In genomic region chr2:35846-36245, GRCh38 we compare ENCODE assay signal across 13 cellular contexts. TPM values are rescaled to one million over a fixed set of nuclear protein-coding genes. Genes with fewer than 3 reads are reported as not detected.
DNase-seq lines count a peak whose midpoint lies in the region; ATAC-seq and TF ChIP-seq lines count a peak whose summit lies in the region.
"Had no signal": no experiment of that assay in that cellular context is flagged by ENCODE, and none has a peak within 500 bp of the region (broad histone marks: within the 10 kb centered on the region; RNA-seq: fewer than 3 reads in every experiment).

No MANE protein-coding gene starts in this region.

- TF ChIP-seq CTCF in C4-2B (conservative IDR thresholded peaks at IDR 0.05): no peak
- no peak for TF ChIP-seq CTCF in VCaP (conservative IDR thresholded peaks at IDR 0.05)
- no peak for TF ChIP-seq CTCF in lower lobe of right lung (IDR thresholded peaks at IDR 0.05)
- no peak for TF ChIP-seq CTCF in coronary artery (IDR thresholded peaks at IDR 0.05)

- DNase-seq in LoVo (ENCODE audit: low spot score): peak; percentile 74
- peak; percentile 74 for DNase-seq in lower lobe of right lung
- DNase-seq in SJCRH30: no peak
- no peak for DNase-seq in coronary artery (ENCODE audit: low spot score)
- no peak for DNase-seq in head of caudate nucleus
- DNase-seq: ACHN; activated CD4-positive, alpha-beta T cell treated with anti-CD3 and anti-CD28 coated beads, Interleukin-2, amount 50 U/mL, for 1 hour; activated T-cell treated with anti-CD3 and anti-CD28 coated beads, Interleukin-2, amount 50 U/mL, for 48 hours; amygdala; NCI-H446 treated with DMSO at 0.1 percent for 48 hours had no signal

- peak overlapping the region; percentile 67 for H3K27ac ChIP-seq in C4-2B
- H3K27ac ChIP-seq in VCaP: peak overlapping the region; percentile 76
- H3K27ac ChIP-seq in lower lobe of right lung: no peak overlapping the region
- H3K27ac ChIP-seq in SJCRH30: no peak overlapping the region
- no peak overlapping the region for H3K27ac ChIP-seq in coronary artery

- peak; percentile 85 to 94 for ATAC-seq in lower lobe of right lung
- ATAC-seq in HG02885 (IDR thresholded peaks at IDR 0.05; ENCODE audit: poor library complexity, unreplicated experiment): no peak

- intact Hi-C loops in lower lobe of right lung (cut with DNase I) (no loop called here), head of caudate nucleus (cut with DNase I) (no loop called here)

- no peaks in the 10 kb centered on the region for H3K9me3 ChIP-seq in lower lobe of right lung
- H3K9me3 ChIP-seq in SJCRH30 (replicated peaks): no peaks in the 10 kb centered on the region

- no peaks in the 10 kb centered on the region for H3K36me3 ChIP-seq in lower lobe of right lung
- no peaks in the 10 kb centered on the region for H3K36me3 ChIP-seq in SJCRH30

- H3K27me3 ChIP-seq in lower lobe of right lung (ENCODE audit: low read depth): no peaks in the 10 kb centered on the region
- H3K27me3 ChIP-seq in SJCRH30: no peaks in the 10 kb centered on the region

- H3K4me1 ChIP-seq in lower lobe of right lung (peaks cover 12% of the 10 kb centered on the region), SJCRH30 (no peaks in the 10 kb centered on the region)

- H3K4me3 ChIP-seq in lower lobe of right lung (no peak overlapping the region), SJCRH30 (no peak overlapping the region), coronary artery (no peak overlapping the region)

RNA-seq across cellular contexts. Expression of gene FAM110C, which starts 10.5 kb away (rescaled TPM):
- 3.6 TPM for total RNA-seq in lower lobe of right lung
- not detected in 2 replicates for total RNA-seq in SJCRH30 (2014; rRNA removed; shearing (Covaris generic))

Comparison
In these comparisons a context has a peak if more than half of its experiments do, and no peak if none do; other contexts are left out.
1. H3K27ac ChIP-seq: peak in C4-2B (single experiment) and VCaP (single experiment); none in lower lobe of right lung (single experiment), SJCRH30 (single experiment) and coronary artery (0 of 2).
2. DNase-seq: peak in LoVo (single experiment) and lower lobe of right lung (single experiment); none in SJCRH30 (0 of 2), coronary artery (single experiment) and head of caudate nucleus (0 of 42).